10 cellular contexts compared by ENCODE assay signal in genomic region chr10:92544296-92544695, GRCh38. TPM values are rescaled to one million over a fixed set of nuclear protein-coding genes. Genes with fewer than 3 reads are reported as not detected.
DNase-seq lines count a peak whose midpoint lies in the region; ATAC-seq and TF ChIP-seq lines count a peak whose summit lies in the region.
"Had no signal": no experiment of that assay in that cellular context is flagged by ENCODE, and none has a peak within 500 bp of the region (broad histone marks: within the 10 kb centered on the region; RNA-seq: fewer than 3 reads in every experiment).

No MANE protein-coding gene starts in this region.

- H3K9me3 ChIP-seq in gastroesophageal sphincter = no peaks in the 10 kb centered on the region

- TF ChIP-seq POLR2A in gastroesophageal sphincter (IDR thresholded peaks at IDR 0.05) = no peak

- H3K9me3 Mint-ChIP-seq in T-helper 2 cell treated with Interferon-gamma antibody and Interleukin-4, amounts not matched to agents 5 μg/mL and 100 μg/mL, for 36 hours = no peaks in the 10 kb centered on the region

- peaks cover 14% of the 10 kb centered on the region for H3K4me1 Mint-ChIP-seq in T-helper 2 cell treated with Interferon-gamma antibody and Interleukin-4, amounts not matched to agents 5 μg/mL and 100 μg/mL, for 36 hours (ENCODE audit: low read depth)

- peak overlapping the region; percentile 47 for H3K4me3 Mint-ChIP-seq in T-helper 2 cell treated with Interferon-gamma antibody and Interleukin-4, amounts not matched to agents 5 μg/mL and 100 μg/mL, for 36 hours

- H3K27ac Mint-ChIP-seq in T-helper 2 cell treated with Interferon-gamma antibody and Interleukin-4, amounts not matched to agents 5 μg/mL and 100 μg/mL, for 36 hours = no peak overlapping the region

- H2AFZ ChIP-seq in KMS-11 (ENCODE audit: low read depth) = no peak overlapping the region
- H2AFZ ChIP-seq: parathyroid adenoma had no signal

- no peak for TF ChIP-seq EP300 in gastroesophageal sphincter (IDR thresholded peaks at IDR 0.05)

- peak; percentile 58 for ATAC-seq in left colon
- no peak for ATAC-seq in gastroesophageal sphincter
- ATAC-seq in HG02885 (IDR thresholded peaks at IDR 0.05; ENCODE audit: poor library complexity, unreplicated experiment) = no peak

- H3K27ac ChIP-seq in KMS-11 (peak overlapping the region; percentile 16; the same call in 1 of the 2 replicates), gastroesophageal sphincter (no peak overlapping the region)
- H3K27ac ChIP-seq: parathyroid adenoma had no signal

- peak overlapping the region; percentile 36; the same call in 1 of the 2 replicates for H3K4me2 ChIP-seq in KMS-11

- H3K9ac ChIP-seq in KMS-11 = no peak overlapping the region
- H3K9ac ChIP-seq: parathyroid adenoma had no signal

- peaks cover 7% of the 10 kb centered on the region for H3K36me3 Mint-ChIP-seq in T-helper 2 cell treated with Interferon-gamma antibody and Interleukin-4, amounts not matched to agents 5 μg/mL and 100 μg/mL, for 36 hours (ENCODE audit: low read depth)

- H3K27me3 ChIP-seq in KMS-11 (ENCODE audit: insufficient read depth, low read depth) (no peaks in the 10 kb centered on the region), gastroesophageal sphincter (no peaks in the 10 kb centered on the region)

- peaks cover 57% of the 10 kb centered on the region; the same call in 1 of the 2 replicates for H3K79me2 ChIP-seq in KMS-11 (ENCODE audit: insufficient read depth, low read depth)

- no peaks in the 10 kb centered on the region for H3K36me3 ChIP-seq in KMS-11 (ENCODE audit: insufficient read depth)
- peaks cover 0 to 14% of the 10 kb centered on the region in 2 donors for H3K36me3 ChIP-seq in gastroesophageal sphincter

- peaks cover 49% of the 10 kb centered on the region for H3K4me1 ChIP-seq in KMS-11 (ENCODE audit: low read depth, poor library complexity, severe bottlenecking)
- H3K4me1 ChIP-seq in gastroesophageal sphincter = no peaks in the 10 kb centered on the region
- H3K4me1 ChIP-seq: parathyroid adenoma had no signal

- H3K4me3 ChIP-seq in GM12865 (ENCODE audit: low read depth, low read length) (no peak overlapping the region), KMS-11 (IDR thresholded peaks at IDR 0.05; ENCODE audit: insufficient read depth, low read depth, low read length) (no peak overlapping the region), gastroesophageal sphincter (no peak overlapping the region)

- intact Hi-C loops in left colon (cut with DNase I, micrococcal nuclease) = no loop called here

- in situ Hi-C loops in ACHN (cut with HindIII; ENCODE audit: low pct_ligation_motif_present, low pct_unique_long_range_greater_than_20kb, low sequenced_read_pairs) = no loop called here

- H4K20me1 ChIP-seq in KMS-11 (ENCODE audit: insufficient read depth) = no peaks in the 10 kb centered on the region

- 49 to 82% methylated on average over 3 of the region's 3 CpGs for WGBS in gastroesophageal sphincter (ENCODE audit: low coverage in 1 of 2), 2 donors

- no peaks in the 10 kb centered on the region for H3K27me3 Mint-ChIP-seq in T-helper 2 cell treated with Interferon-gamma antibody and Interleukin-4, amounts not matched to agents 5 μg/mL and 100 μg/mL, for 36 hours (ENCODE audit: low read depth)

- TF ChIP-seq CTCF in GM12865 (IDR thresholded peaks at IDR 0.05; ENCODE audit: insufficient read depth, low read depth, low read length, missing control alignments) (no peak), KMS-11 (conservative IDR thresholded peaks at IDR 0.05; ENCODE audit: low read depth, low read length) (no peak), gastroesophageal sphincter (IDR thresholded peaks at IDR 0.05) (no peak)

- DNase-seq in GM12865 (ENCODE audit: low read depth) = peak; percentile 30
- peak; percentile 18 for DNase-seq in T-helper 2 cell treated with Interferon-gamma antibody and Interleukin-4, amounts not matched to agents 5 μg/mL and 100 μg/mL, for 36 hours (ENCODE audit: low spot score)
- no peak for DNase-seq in left colon
- DNase-seq in activated CD4-positive, CD25-positive, alpha-beta regulatory T cell (lab: John Stamatoyannopoulos, UW) = no peak
- DNase-seq in ACHN = no peak
- DNase-seq: stimulated activated naive CD4-positive, alpha-beta T cell treated with Interleukin-2 at 50 U/mL for 16 hours had no signal

RNA-seq across cellular contexts. Expression of gene IDE, which starts 29.6 kb away (rescaled TPM):
- 10 to 100 TPM; 40.4 to 43.5 TPM for total RNA-seq in left colon
- total RNA-seq in gastroesophageal sphincter = 10 to 100 TPM; 27.7 to 47.3 (median 41.2) TPM

RNA-seq across cellular contexts. Expression of gene KIF11, which starts 48.6 kb away (rescaled TPM):
- total RNA-seq in left colon = 1 to 10 TPM; 3.5 to 8.6 TPM
- total RNA-seq in gastroesophageal sphincter = 1 to 10 TPM in 1 of 4 donors, under 1 TPM in 3; 0.27 to 1.6 (median 0.44) TPM

Comparison
In these comparisons a context has a peak if more than half of its experiments do, and no peak if none do; other contexts are left out.
1. DNase-seq: peak in GM12865 (single experiment) and T-helper 2 cell treated with Interferon-gamma antibody and Interleukin-4, amounts not matched to agents 5 μg/mL and 100 μg/mL, for 36 hours (single experiment); none in left colon (0 of 2), activated CD4-positive, CD25-positive, alpha-beta regulatory T cell (0 of 4) and ACHN (single experiment).